In the genomic region with DNA sequence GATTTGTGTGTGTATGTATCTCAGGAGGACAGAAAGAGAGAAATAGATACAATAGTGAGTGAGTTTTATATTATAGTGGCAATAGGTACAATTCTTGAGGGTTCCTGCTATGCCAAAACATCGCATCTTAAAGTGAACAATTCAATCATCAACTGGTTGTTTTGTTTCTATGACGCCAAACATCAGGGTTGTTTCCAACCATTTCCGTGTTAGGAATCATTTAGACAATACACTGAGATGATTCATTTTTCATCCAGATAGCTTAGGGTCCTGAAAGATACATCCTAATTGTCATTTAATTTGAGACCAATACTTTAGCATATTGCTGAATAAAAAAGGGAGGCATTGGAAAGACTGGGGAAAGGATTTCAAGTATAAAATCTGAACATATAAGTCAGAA, we compare ENCODE assay signal across 20 cellular contexts.
DNase-seq lines count a peak whose midpoint lies in the region; ATAC-seq, FAIRE-seq and TF ChIP-seq lines count a peak whose summit lies in the region.
"Had no signal": no experiment of that assay in that cellular context is flagged by ENCODE, and none has a peak within 500 bp of the region (broad histone marks: within the 10 kb centered on the region; RNA-seq: fewer than 3 reads in every experiment).

No MANE protein-coding gene starts in this region.

- H3K36me3 Mint-ChIP-seq in naive thymus-derived CD8-positive, alpha-beta T cell, result no peaks in the 10 kb centered on the region
- no peaks in the 10 kb centered on the region for H3K36me3 Mint-ChIP-seq in chondrocyte (ENCODE audit: low read depth)
- H3K36me3 Mint-ChIP-seq: CD14-positive monocyte; CD4-positive, alpha-beta memory T cell had no signal

- peaks cover 7 to 51% (median 18%) of the 10 kb centered on the region in 5 donors for H3K27me3 Mint-ChIP-seq in naive thymus-derived CD8-positive, alpha-beta T cell
- H3K27me3 Mint-ChIP-seq in chondrocyte (ENCODE audit: low read depth), result no peaks in the 10 kb centered on the region

- H3K27ac ChIP-seq in VCaP, result peak overlapping the region; percentile 72
- peak overlapping the region; percentile 94 for H3K27ac ChIP-seq in endothelial cell of umbilical vein (ENCODE audit: insufficient read depth, low read depth, low read length)
- H3K27ac ChIP-seq in mammary epithelial cell (ENCODE audit: insufficient read depth, low read depth, low read length), result no peak overlapping the region
- H3K27ac ChIP-seq: BLaER1, HL-60 had no signal

- in situ Hi-C loops in mammary epithelial cell (cut with MboI; ENCODE audit: low sequenced_read_pairs in 2 of 2), result no loop called here

- intact Hi-C loops in endothelial cell of umbilical vein (cut with micrococcal nuclease), result loop anchor here (1.0 to 10.0 kb wide), 4 partner anchors 89 to 662 kb away; no protein-coding TSS in a partner anchor
- intact Hi-C loops in mammary epithelial cell (cut with micrococcal nuclease), result no loop called here

- H3K27ac Mint-ChIP-seq in naive thymus-derived CD8-positive, alpha-beta T cell, result no peak overlapping the region
- no peak overlapping the region for H3K27ac Mint-ChIP-seq in chondrocyte (ENCODE audit: unreplicated experiment)
- H3K27ac Mint-ChIP-seq: CD4-positive, alpha-beta memory T cell; GM23338 had no signal

- H3K9me1 ChIP-seq in endothelial cell of umbilical vein (replicated peaks; ENCODE audit: control insufficient read depth, extremely low read depth, insufficient read depth, low read length), result no peaks in the 10 kb centered on the region

- H3K4me3 Mint-ChIP-seq in naive thymus-derived CD8-positive, alpha-beta T cell, result no peak overlapping the region
- no peak overlapping the region for H3K4me3 Mint-ChIP-seq in chondrocyte (ENCODE audit: unreplicated experiment)
- H3K4me3 Mint-ChIP-seq: CD14-positive monocyte; CD4-positive, alpha-beta memory T cell; GM23338 had no signal

- peak; percentile 92 for FAIRE-seq in endothelial cell of umbilical vein (lab: Jason Lieb, UNC)
- FAIRE-seq: GM12892, GM18507, H54, HTR-8/SVneo had no signal

- H3K4me2 ChIP-seq in endothelial cell of umbilical vein (ENCODE audit: insufficient read depth, low read length) (peak overlapping the region; percentile 47), mammary epithelial cell (ENCODE audit: insufficient read depth, low read depth, low read length) (no peak overlapping the region)
- H3K4me2 ChIP-seq: BLaER1, GM23338 had no signal

- H3K4me1 Mint-ChIP-seq in naive thymus-derived CD8-positive, alpha-beta T cell, result no peaks in the 10 kb centered on the region
- H3K4me1 Mint-ChIP-seq in chondrocyte (ENCODE audit: low read depth), result no peaks in the 10 kb centered on the region
- H3K4me1 Mint-ChIP-seq: CD14-positive monocyte; CD4-positive, alpha-beta memory T cell; GM23338 had no signal

- no peak overlapping the region for H3K4me3 ChIP-seq in endothelial cell of umbilical vein (replicated peaks in 1 of 3; ENCODE audit: insufficient read depth in 1 of 3, low read depth in 1 of 3, low read length in 3 of 3)
- H3K4me3 ChIP-seq in mammary epithelial cell (replicated peaks in 1 of 3; ENCODE audit: insufficient read depth in 1 of 3, low read depth in 2 of 3, low read length in 3 of 3), result no peak overlapping the region
- H3K4me3 ChIP-seq: BLaER1, GM23338 had no signal

- H3K9me3 Mint-ChIP-seq in naive thymus-derived CD8-positive, alpha-beta T cell, result peaks cover 0 to 4% (median 0%) of the 10 kb centered on the region in 9 donors
- peaks cover 4% of the 10 kb centered on the region for H3K9me3 Mint-ChIP-seq in chondrocyte (ENCODE audit: low read depth)
- H3K9me3 Mint-ChIP-seq: GM23338 had no signal

- H3K36me3 ChIP-seq in endothelial cell of umbilical vein (ENCODE audit: control insufficient read depth in 2 of 2, extremely low read depth in 1 of 2, insufficient read depth in 2 of 2, low read length in 2 of 2) (no peaks in the 10 kb centered on the region), mammary epithelial cell (ENCODE audit: insufficient read depth, low read length) (no peaks in the 10 kb centered on the region)
- H3K36me3 ChIP-seq: BLaER1 had no signal

- peak overlapping the region; percentile 59 for H3K9ac ChIP-seq in endothelial cell of umbilical vein (replicated peaks; ENCODE audit: extremely low read depth, insufficient read depth, low read length)
- no peak overlapping the region for H3K9ac ChIP-seq in mammary epithelial cell (ENCODE audit: insufficient read depth, low read length)
- H3K9ac ChIP-seq: BLaER1 had no signal

- CTCF ChIA-PET in endothelial cell of umbilical vein (lab: Charles Lee) (interaction anchor here (2.0 kb wide), 1 partner anchor 32 kb away, joined by 12 read pairs; no protein-coding TSS in a partner anchor), mammary epithelial cell (lab: Charles Lee; ENCODE audit: low non-redundant PET) (no interaction called here)

- H3K9me3 ChIP-seq in endothelial cell of umbilical vein (replicated peaks; ENCODE audit: control insufficient read depth, insufficient read depth, low read length), result no peaks in the 10 kb centered on the region
- no peaks in the 10 kb centered on the region for H3K9me3 ChIP-seq in mammary epithelial cell (replicated peaks; ENCODE audit: insufficient read depth, low read length)
- H3K9me3 ChIP-seq: BLaER1 had no signal

- no peaks in the 10 kb centered on the region for H3K27me3 ChIP-seq in endothelial cell of umbilical vein (ENCODE audit: control insufficient read depth in 2 of 2, insufficient read depth in 2 of 2, low read length in 2 of 2)
- no peaks in the 10 kb centered on the region for H3K27me3 ChIP-seq in mammary epithelial cell (ENCODE audit: insufficient read depth, low read length)
- H3K27me3 ChIP-seq: BLaER1 had no signal

- TF ChIP-seq CTCF in VCaP (conservative IDR thresholded peaks at IDR 0.05) (no peak), endothelial cell of umbilical vein (IDR thresholded peaks at IDR 0.05; ENCODE audit: extremely low read depth in 1 of 2, insufficient read depth in 1 of 2, low read depth in 1 of 2, low read length in 2 of 2) (no peak), chondrocyte (IDR thresholded peaks at IDR 0.05) (no peak), mammary epithelial cell (conservative IDR thresholded peaks at IDR 0.05 in 1 of 2, IDR thresholded peaks at IDR 0.05 in 1 of 2; ENCODE audit: extremely low read depth in 1 of 2, insufficient read depth in 1 of 2, low read depth in 1 of 2, low read length in 2 of 2) (no peak)

- H3K79me2 ChIP-seq in endothelial cell of umbilical vein (ENCODE audit: control insufficient read depth, insufficient read depth, low read length), result no peaks in the 10 kb centered on the region
- no peaks in the 10 kb centered on the region for H3K79me2 ChIP-seq in mammary epithelial cell (ENCODE audit: insufficient read depth, low read length)

- BruUV-seq in endothelial cell of umbilical vein (replicated peaks; lab: Mats Ljungman, UMichigan), result no TSS peak
- no TSS peak for BruUV-seq in mammary epithelial cell (replicated peaks; lab: Mats Ljungman, UMichigan)

- dilution Hi-C loops in endothelial cell of umbilical vein (cut with MboI; ENCODE audit: extremely low pct_ligation_motif_present, low sequenced_read_pairs) (no loop called here), mammary epithelial cell (cut with HindIII; ENCODE audit: low sequenced_read_pairs) (no loop called here)

- WGBS in mammary epithelial cell (ENCODE audit: low coverage, missing lambda C conversion rate), result 35% methylated on average over 3 of the region's 3 CpGs

- H4K20me1 ChIP-seq in endothelial cell of umbilical vein (replicated peaks; ENCODE audit: control insufficient read depth, extremely low read depth, insufficient read depth, low read length) (no peaks in the 10 kb centered on the region), mammary epithelial cell (ENCODE audit: insufficient read depth, low read length) (no peaks in the 10 kb centered on the region)
- H4K20me1 ChIP-seq: BLaER1 had no signal

- POLR2A ChIA-PET in endothelial cell of umbilical vein (lab: Charles Lee), result no interaction called here
- POLR2A ChIA-PET in naive thymus-derived CD8-positive, alpha-beta T cell (lab: Charles Lee), result no interaction called here

- no peak for TF ChIP-seq POLR2A in endothelial cell of umbilical vein (IDR thresholded peaks at IDR 0.05; ENCODE audit: low read depth, low read length)

- peak; percentile 46 for DNase-seq in HT-29 (ENCODE audit: low spot score)
- DNase-seq in endothelial cell of umbilical vein (ENCODE audit: low read depth, low spot score), result peak; percentile 82
- DNase-seq in pulmonary artery endothelial cell (ENCODE audit: low read depth, low spot score), result peak; percentile 57
- DNase-seq in naive thymus-derived CD8-positive, alpha-beta T cell, result no peak
- no peak for DNase-seq in chondrocyte (ENCODE audit: low spot score)
- no peak for DNase-seq in mammary epithelial cell
- DNase-seq: 8988T; CD4-positive, alpha-beta memory T cell; DMS79; GDM1; HCEC 1CT had no signal

- H2AFZ ChIP-seq in endothelial cell of umbilical vein (ENCODE audit: low read depth, low read length), result no peak overlapping the region
- no peak overlapping the region for H2AFZ ChIP-seq in mammary epithelial cell (ENCODE audit: low read depth, low read length)
- H2AFZ ChIP-seq: GM23338 had no signal

- ATAC-seq in naive thymus-derived CD8-positive, alpha-beta T cell, result no peak
- ATAC-seq: GM23338 had no signal

- H3K4me1 ChIP-seq in endothelial cell of umbilical vein (ENCODE audit: control insufficient read depth, extremely low read depth, insufficient read depth, low read length) (peaks cover 44% of the 10 kb centered on the region), mammary epithelial cell (ENCODE audit: insufficient read depth, low read length) (no peaks in the 10 kb centered on the region)
- H3K4me1 ChIP-seq: BLaER1 had no signal

TF ChIP-seq in endothelial cell of umbilical vein, 7 proteins besides CTCF, POLR2A, EP300 and RAD21:
- TF ChIP-seq JUN (IDR thresholded peaks at IDR 0.05; ENCODE audit: borderline replicate concordance, insufficient read depth, insufficient read length, low read depth), result peak; percentile 83
- TF ChIP-seq GATA2 (IDR thresholded peaks at IDR 0.05; ENCODE audit: insufficient read depth, insufficient read length, low read depth, low read length), result no peak
- TF ChIP-seq EZH2 (IDR thresholded peaks at IDR 0.05; ENCODE audit: borderline replicate concordance, low read depth, low read length, severe bottlenecking), result no peak
- peak; percentile 54 for TF ChIP-seq FOS (IDR thresholded peaks at IDR 0.05; ENCODE audit: borderline replicate concordance, insufficient read depth, low read length)

Comparison
In these comparisons a context has a peak if more than half of its experiments do, and no peak if none do; other contexts are left out.
1. DNase-seq: peak in HT-29 (single experiment), endothelial cell of umbilical vein (single experiment) and pulmonary artery endothelial cell (single experiment); none in naive thymus-derived CD8-positive, alpha-beta T cell (0 of 10), chondrocyte (single experiment) and mammary epithelial cell (single experiment).